Comparison of ENCODE assay signal across 8 cellular contexts in the genomic region with DNA sequence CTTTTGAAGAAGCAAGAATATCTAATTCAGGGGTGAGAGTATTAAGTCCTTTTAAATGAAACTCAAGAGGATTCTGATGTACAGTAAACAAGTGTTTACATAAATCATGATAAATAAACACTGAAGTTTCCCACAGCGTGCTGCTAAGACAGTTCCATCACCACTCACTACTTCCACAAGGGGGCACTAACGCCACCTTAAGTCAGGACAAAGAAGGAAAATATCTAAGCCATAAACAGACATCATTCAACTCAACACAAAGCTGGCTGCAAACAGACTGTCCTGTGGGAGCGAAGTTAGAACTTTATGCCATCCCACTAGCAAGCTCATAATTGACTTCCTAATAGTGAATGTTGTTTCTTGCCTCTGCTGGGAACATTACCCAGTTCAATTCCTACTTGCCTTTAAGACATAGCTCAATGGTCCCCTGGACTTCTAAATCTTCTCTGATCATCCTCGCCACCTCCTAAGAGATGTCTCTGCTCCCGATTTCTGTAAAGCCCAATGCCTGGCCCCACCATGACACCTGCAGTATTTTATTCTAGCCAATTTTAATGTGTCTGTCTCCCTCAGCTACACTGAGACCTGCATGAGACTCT.
DNase-seq lines count a peak whose midpoint lies in the region; ATAC-seq lines count a peak whose summit lies in the region.

No MANE protein-coding gene starts in this region.

- no peak overlapping the region for H3K4me3 Mint-ChIP-seq in effector memory CD8-positive, alpha-beta T cell

- DNase-seq in AG20443 (ENCODE audit: low spot score) (peak; percentile 76), NCI-H82 (lab: John Stamatoyannopoulos, UW) (peak; percentile 90), midbrain (lab: John Stamatoyannopoulos, UW) (peak; percentile 76)
- DNase-seq in activated CD4-positive, alpha-beta T cell treated with anti-CD3 and anti-CD28 coated beads, Interleukin-2, amount 50 U/mL, for 48 hours = peak; percentile 65
- DNase-seq in effector memory CD8-positive, alpha-beta T cell = peak; percentile 46 to 52 (median 46)
- peak; percentile 16 for DNase-seq in stimulated activated CD8-positive, alpha-beta memory T cell treated with anti-CD3 and anti-CD28 coated beads, Interleukin-7, amount 100 ng/mL, for 24 hours (ENCODE audit: low read depth)

- no peaks in the 10 kb centered on the region for H3K36me3 Mint-ChIP-seq in effector memory CD8-positive, alpha-beta T cell (ENCODE audit: insufficient read depth)

- no peaks in the 10 kb centered on the region for H3K9me3 Mint-ChIP-seq in effector memory CD8-positive, alpha-beta T cell

- no peak overlapping the region for H3K27ac Mint-ChIP-seq in effector memory CD8-positive, alpha-beta T cell

- H3K27me3 Mint-ChIP-seq in effector memory CD8-positive, alpha-beta T cell = peaks cover 0 to 32% of the 10 kb centered on the region in 2 donors

- H3K4me1 Mint-ChIP-seq in effector memory CD8-positive, alpha-beta T cell (ENCODE audit: low read depth in 2 of 2) = no peaks in the 10 kb centered on the region

- ATAC-seq in GM18873 (IDR thresholded peaks at IDR 0.05; ENCODE audit: low FRiP score, unreplicated experiment) = peak; percentile 54
- peak; percentile 83 for ATAC-seq in HG03432 (IDR thresholded peaks at IDR 0.05; ENCODE audit: unreplicated experiment)
- peak; percentile 70 for ATAC-seq in effector memory CD8-positive, alpha-beta T cell (replicated peaks)

Comparison
In these comparisons a context has a peak if more than half of its experiments do, and no peak if none do; other contexts are left out.
1. Peak in every context shown above with its lines: DNase-seq and ATAC-seq.
2. DNase-seq: peak in every context shown above with its lines; median percentile 90 in NCI-H82; 76 in AG20443; 76 in midbrain; 65 in activated CD4-positive, alpha-beta T cell treated with anti-CD3 and anti-CD28 coated beads, Interleukin-2, amount 50 U/mL, for 48 hours; 46 in effector memory CD8-positive, alpha-beta T cell; 16 in stimulated activated CD8-positive, alpha-beta memory T cell treated with anti-CD3 and anti-CD28 coated beads, Interleukin-7, amount 100 ng/mL, for 24 hours.